Comparison of ENCODE assay signal across 11 cellular contexts in the genomic region with DNA sequence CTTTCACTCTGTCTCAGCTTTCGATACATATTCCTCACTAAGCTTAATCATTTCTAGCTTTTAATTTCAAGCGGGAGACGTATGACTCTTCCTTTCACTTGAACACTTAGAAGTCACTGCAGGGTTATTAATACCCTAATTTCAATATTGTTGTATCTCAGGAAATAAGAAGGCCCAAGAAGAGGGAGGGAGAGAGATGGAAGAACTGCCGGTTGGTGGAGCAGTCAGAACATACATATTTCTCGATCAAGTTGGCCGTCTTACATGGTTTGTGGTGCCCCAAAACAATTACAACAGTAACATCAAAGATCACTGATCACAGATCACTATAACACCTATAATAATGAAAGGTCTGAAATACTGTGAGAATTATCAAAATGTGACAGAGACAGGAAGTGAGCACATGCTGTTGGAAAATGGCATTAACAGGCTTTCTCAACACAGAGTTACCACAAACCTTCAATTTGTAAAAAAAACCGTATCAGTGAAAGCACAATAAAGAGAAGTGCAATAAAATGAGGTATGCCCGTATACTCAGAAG.
DNase-seq lines count a peak whose midpoint lies in the region; TF ChIP-seq lines count a peak whose summit lies in the region.
"Had no signal": no experiment of that assay in that cellular context is flagged by ENCODE, and none has a peak within 500 bp of the region (broad histone marks: within the 10 kb centered on the region; RNA-seq: fewer than 3 reads in every experiment).

No MANE protein-coding gene starts in this region.

- no peak overlapping the region for H3K27ac ChIP-seq in esophagus muscularis mucosa (replicated peaks in 1 of 4)
- H3K27ac ChIP-seq: ascending aorta, hepatocyte, RWPE1 had no signal

- H3K4me1 ChIP-seq in Loucy (ENCODE audit: insufficient read depth, low read length, poor library complexity, severe bottlenecking) (peaks cover 15% of the 10 kb centered on the region), esophagus muscularis mucosa (peaks cover 0 to 9% (median 3%) of the 10 kb centered on the region in 4 donors)
- H3K4me1 ChIP-seq: ascending aorta had no signal

- peak overlapping the region; percentile 79 for H3K27ac Mint-ChIP-seq in activated naive CD4-positive, alpha-beta T cell treated with anti-CD3 and anti-CD28 coated beads for 36 hours
- peak overlapping the region; percentile 85 for H3K27ac Mint-ChIP-seq in stimulated activated naive CD8-positive, alpha-beta T cell treated with anti-CD3 and anti-CD28 coated beads, Interleukin-15, Interleukin-2, amounts not matched to agents 100 ng/mL and 50 ng/mL, for 24 hours

- H3K36me3 ChIP-seq in Loucy (ENCODE audit: insufficient read depth, low read length) (no peaks in the 10 kb centered on the region), esophagus muscularis mucosa (peaks cover 0 to 14% (median 5%) of the 10 kb centered on the region in 4 donors)

- 0 out of 2 replicates have a peak overlapping the region, but pooled peaks have one; percentile 11 for H2AFZ ChIP-seq in Loucy (ENCODE audit: low read length)
- H2AFZ ChIP-seq: hepatocyte had no signal

- no peaks in the 10 kb centered on the region for H3K27me3 ChIP-seq in Loucy (ENCODE audit: insufficient read depth, low read length, poor library complexity, severe bottlenecking)
- no peaks in the 10 kb centered on the region for H3K27me3 ChIP-seq in esophagus muscularis mucosa
- H3K27me3 ChIP-seq: ascending aorta, hepatocyte had no signal

- CTCF ChIA-PET in activated naive CD4-positive, alpha-beta T cell treated with anti-CD3 and anti-CD28 coated beads for 36 hours (lab: Charles Lee), result interaction anchor here (0.6 to 2.2 kb wide), 4 partner anchors 15 to 262 kb away, joined by 4 to 8 read pairs (median 5); no protein-coding TSS in a partner anchor

- peak; percentile 15 for DNase-seq in activated T-cell treated with anti-CD3 and anti-CD28 coated beads for 48 hours (ENCODE audit: low read depth)
- no peak for DNase-seq in activated T-cell treated with anti-CD3 and anti-CD28 coated beads for 4 hours
- peak; percentile 72 for DNase-seq in activated naive CD4-positive, alpha-beta T cell treated with anti-CD3 and anti-CD28 coated beads for 36 hours
- DNase-seq in mesenteric fat pad (ENCODE audit: low spot score), result no peak
- DNase-seq in DMS79 treated with DMSO at 0.1 percent for 48 hours (lab: John Stamatoyannopoulos, UW), result no peak
- DNase-seq in esophagus muscularis mucosa (ENCODE audit: extremely low spot score), result no peak

- TF ChIP-seq EP300 in esophagus muscularis mucosa (IDR thresholded peaks at IDR 0.05), result no peak

- no peaks in the 10 kb centered on the region for H3K79me2 ChIP-seq in Loucy (ENCODE audit: insufficient read depth, low read length)
- H3K79me2 ChIP-seq: hepatocyte had no signal

- H3K9me2 ChIP-seq in Loucy (replicated peaks; ENCODE audit: low read depth, low read length), result no peaks in the 10 kb centered on the region

- no peak overlapping the region for H3K4me3 Mint-ChIP-seq in activated naive CD4-positive, alpha-beta T cell treated with anti-CD3 and anti-CD28 coated beads for 36 hours
- H3K4me3 Mint-ChIP-seq in stimulated activated naive CD8-positive, alpha-beta T cell treated with anti-CD3 and anti-CD28 coated beads, Interleukin-15, Interleukin-2, amounts not matched to agents 100 ng/mL and 50 ng/mL, for 24 hours, result peak overlapping the region; percentile 40

- no peaks in the 10 kb centered on the region for H3K9me3 ChIP-seq in Loucy (ENCODE audit: insufficient read depth, low read depth, low read length)
- H3K9me3 ChIP-seq in esophagus muscularis mucosa, result no peaks in the 10 kb centered on the region
- H3K9me3 ChIP-seq: ascending aorta had no signal

- H3K4me3 ChIP-seq in Loucy (ENCODE audit: low read length, poor library complexity, severe bottlenecking) (no peak overlapping the region), esophagus muscularis mucosa (no peak overlapping the region)
- H3K4me3 ChIP-seq: ascending aorta, hepatocyte had no signal

- peak overlapping the region; percentile 32 for H3K4me2 ChIP-seq in Loucy (ENCODE audit: low read depth, low read length, poor library complexity, severe bottlenecking)
- H3K4me2 ChIP-seq: hepatocyte had no signal

- H4K20me1 ChIP-seq in Loucy (ENCODE audit: insufficient read depth, low read length, poor library complexity, severe bottlenecking), result no peaks in the 10 kb centered on the region

- H3F3A ChIP-seq in Loucy (ENCODE audit: low read depth), result 0 out of 2 replicates have a peak, but pooled peaks cover 3% of the 10 kb centered on the region

- intact Hi-C loops in activated naive CD4-positive, alpha-beta T cell treated with anti-CD3 and anti-CD28 coated beads for 36 hours (cut with micrococcal nuclease), result loop anchor here (1.0 to 5.0 kb wide), 14 partner anchors 24 to 851 kb away; partner anchors contain the start of genes PLA2G2C, UBXN10 and USP48
- intact Hi-C loops in esophagus muscularis mucosa (cut with DNase I), result no loop called here

- H3K4me1 Mint-ChIP-seq in activated naive CD4-positive, alpha-beta T cell treated with anti-CD3 and anti-CD28 coated beads for 36 hours (ENCODE audit: low read depth), result peaks cover 36% of the 10 kb centered on the region
- peaks cover 35% of the 10 kb centered on the region for H3K4me1 Mint-ChIP-seq in stimulated activated naive CD8-positive, alpha-beta T cell treated with anti-CD3 and anti-CD28 coated beads, Interleukin-15, Interleukin-2, amounts not matched to agents 100 ng/mL and 50 ng/mL, for 24 hours (ENCODE audit: low read depth)

- no peaks in the 10 kb centered on the region for H3K27me3 Mint-ChIP-seq in activated naive CD4-positive, alpha-beta T cell treated with anti-CD3 and anti-CD28 coated beads for 36 hours (ENCODE audit: low read depth)
- no peaks in the 10 kb centered on the region for H3K27me3 Mint-ChIP-seq in stimulated activated naive CD8-positive, alpha-beta T cell treated with anti-CD3 and anti-CD28 coated beads, Interleukin-15, Interleukin-2, amounts not matched to agents 100 ng/mL and 50 ng/mL, for 24 hours

- peak overlapping the region; percentile 6 for H3K9ac ChIP-seq in Loucy (ENCODE audit: low read depth, low read length, poor library complexity, severe bottlenecking)

- no peak for TF ChIP-seq POLR2A in esophagus muscularis mucosa (IDR thresholded peaks at IDR 0.05; ENCODE audit: low read depth)

- no peak for TF ChIP-seq CTCF in Loucy (conservative IDR thresholded peaks at IDR 0.05; ENCODE audit: low read length)
- TF ChIP-seq CTCF in esophagus muscularis mucosa (IDR thresholded peaks at IDR 0.05), result no peak

- H3K9me3 Mint-ChIP-seq in activated naive CD4-positive, alpha-beta T cell treated with anti-CD3 and anti-CD28 coated beads for 36 hours, result peaks cover 3% of the 10 kb centered on the region
- H3K9me3 Mint-ChIP-seq in stimulated activated naive CD8-positive, alpha-beta T cell treated with anti-CD3 and anti-CD28 coated beads, Interleukin-15, Interleukin-2, amounts not matched to agents 100 ng/mL and 50 ng/mL, for 24 hours, result no peaks in the 10 kb centered on the region

- 94% methylated on average over 8 of the region's 8 CpGs for whole genome bisulfite sequencing in esophagus muscularis mucosa

- H3K36me3 Mint-ChIP-seq in activated naive CD4-positive, alpha-beta T cell treated with anti-CD3 and anti-CD28 coated beads for 36 hours (ENCODE audit: low read depth), result peaks cover 18% of the 10 kb centered on the region
- peaks cover 57% of the 10 kb centered on the region for H3K36me3 Mint-ChIP-seq in stimulated activated naive CD8-positive, alpha-beta T cell treated with anti-CD3 and anti-CD28 coated beads, Interleukin-15, Interleukin-2, amounts not matched to agents 100 ng/mL and 50 ng/mL, for 24 hours (ENCODE audit: low read depth)

Comparison
In these comparisons a context has a peak if more than half of its experiments do, and no peak if none do; other contexts are left out.
1. DNase-seq: peak in activated T-cell treated with anti-CD3 and anti-CD28 coated beads for 48 hours (single experiment) and activated naive CD4-positive, alpha-beta T cell treated with anti-CD3 and anti-CD28 coated beads for 36 hours (single experiment); none in activated T-cell treated with anti-CD3 and anti-CD28 coated beads for 4 hours (single experiment), mesenteric fat pad (single experiment), DMS79 treated with DMSO at 0.1 percent for 48 hours (single experiment) and esophagus muscularis mucosa (single experiment).